9 cellular contexts compared by ENCODE assay signal in the genomic region with DNA sequence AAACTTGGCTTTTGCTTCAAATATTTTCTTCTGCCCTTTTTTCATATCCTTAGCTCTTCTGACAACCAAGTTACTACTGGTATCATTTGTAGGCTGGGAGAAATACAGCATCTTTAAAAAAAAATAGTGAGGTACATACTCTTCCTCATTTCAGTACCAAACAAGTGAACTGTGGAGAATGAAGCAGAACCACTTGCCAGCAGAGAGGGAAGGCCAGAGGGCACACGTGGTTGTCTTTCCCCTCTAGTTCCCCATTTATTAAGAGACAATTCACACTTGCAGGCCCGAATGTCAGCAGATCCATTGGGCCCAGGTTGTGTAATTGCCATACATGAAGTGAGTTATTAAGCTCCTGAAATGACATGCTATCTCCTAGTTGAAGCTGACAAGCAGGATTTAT. TPM values are rescaled to one million over a fixed set of nuclear protein-coding genes. Genes with fewer than 3 reads are reported as not detected.
A peak's percentile ranks its signal among the peaks of the same experiment; 100 is the strongest.
DNase-seq lines count a peak whose midpoint lies in the region; ATAC-seq and TF ChIP-seq lines count a peak whose summit lies in the region.
"Had no signal": no experiment of that assay in that cellular context is flagged by ENCODE, and none has a peak within 500 bp of the region (broad histone marks: within the 10 kb centered on the region; RNA-seq: fewer than 3 reads in every experiment).

No MANE protein-coding gene starts in this region.

- no peaks in the 10 kb centered on the region for H3K9me3 ChIP-seq in PC-9 (ENCODE audit: insufficient read depth, low read depth)

- H3K4me1 ChIP-seq in PC-9 (replicated peaks; ENCODE audit: insufficient read depth) = peaks cover 17% of the 10 kb centered on the region

- H2AFZ ChIP-seq in PC-9 = no peak overlapping the region

- H3K4me3 ChIP-seq in PC-9 = no peak overlapping the region

- no peak overlapping the region for H3K4me2 ChIP-seq in PC-9

- peaks cover 39% of the 10 kb centered on the region for H3K36me3 Mint-ChIP-seq in stimulated activated naive CD8-positive, alpha-beta T cell treated with anti-CD3 and anti-CD28 coated beads, Interleukin-15, Interleukin-2, amounts not matched to agents 100 ng/mL and 50 ng/mL, for 24 hours (ENCODE audit: low read depth)
- H3K36me3 Mint-ChIP-seq in activated naive CD4-positive, alpha-beta T cell treated with anti-CD3 and anti-CD28 coated beads, Interleukin-2, amount 50 U/mL, for 72 hours = peaks cover 42 to 65% of the 10 kb centered on the region in 2 donors

- no peaks in the 10 kb centered on the region for H3K27me3 Mint-ChIP-seq in stimulated activated naive CD8-positive, alpha-beta T cell treated with anti-CD3 and anti-CD28 coated beads, Interleukin-15, Interleukin-2, amounts not matched to agents 100 ng/mL and 50 ng/mL, for 24 hours

- no peak for TF ChIP-seq CTCF in PC-9 (conservative IDR thresholded peaks at IDR 0.05)

- POLR2A ChIA-PET in PC-9 (lab: Charles Lee; ENCODE audit: unreplicated experiment) = no interaction called here

- H4K20me1 ChIP-seq in PC-9 (ENCODE audit: insufficient read depth) = no peaks in the 10 kb centered on the region

- peak overlapping the region; percentile 99 for H3K4me3 Mint-ChIP-seq in stimulated activated naive CD8-positive, alpha-beta T cell treated with anti-CD3 and anti-CD28 coated beads, Interleukin-15, Interleukin-2, amounts not matched to agents 100 ng/mL and 50 ng/mL, for 24 hours

- no peak for DNase-seq in stimulated activated naive CD8-positive, alpha-beta T cell treated with anti-CD3 and anti-CD28 coated beads, Interleukin-15, Interleukin-2, amounts not matched to agents 100 U/mL and 50 U/mL, for 24 hours
- no peak for DNase-seq in activated naive CD4-positive, alpha-beta T cell treated with anti-CD3 and anti-CD28 coated beads, Interleukin-2, amount 50 U/mL, for 72 hours (ENCODE audit: low spot score in 2 of 2)
- DNase-seq in mucosa of gallbladder (ENCODE audit: low spot score) = peak; percentile 51
- no peak for DNase-seq in AG08395 (ENCODE audit: low spot score)
- no peak for DNase-seq in HCEC 1CT
- DNase-seq in PC-9 = no peak
- DNase-seq: activated gamma-delta T cell treated with Interleukin-2 at 50 U/mL for 16 hours had no signal

- H3K27ac ChIP-seq in PC-9 = no peak overlapping the region

- no peaks in the 10 kb centered on the region for H3K27me3 ChIP-seq in PC-9 (ENCODE audit: insufficient read depth, low read depth)

- H3K36me3 ChIP-seq in PC-9 (ENCODE audit: low read depth) = no peaks in the 10 kb centered on the region

- H3K27ac Mint-ChIP-seq in stimulated activated naive CD8-positive, alpha-beta T cell treated with anti-CD3 and anti-CD28 coated beads, Interleukin-15, Interleukin-2, amounts not matched to agents 100 ng/mL and 50 ng/mL, for 24 hours = peak overlapping the region; percentile 97
- H3K27ac Mint-ChIP-seq in activated naive CD4-positive, alpha-beta T cell treated with anti-CD3 and anti-CD28 coated beads, Interleukin-2, amount 50 U/mL, for 72 hours = peak overlapping the region; percentile 7 to 87

- BruUV-seq in PC-9 (replicated peaks; lab: Mats Ljungman, UMichigan) = no TSS peak

- H3K79me2 ChIP-seq in PC-9 (ENCODE audit: low read depth) = peaks cover 13% of the 10 kb centered on the region; the same call in 1 of the 2 replicates

- H3K9me2 ChIP-seq in PC-9 (ENCODE audit: insufficient read depth) = no peaks in the 10 kb centered on the region

- CTCF ChIA-PET in PC-9 (lab: Charles Lee) = no interaction called here

- peaks cover 84% of the 10 kb centered on the region for H3K4me1 Mint-ChIP-seq in stimulated activated naive CD8-positive, alpha-beta T cell treated with anti-CD3 and anti-CD28 coated beads, Interleukin-15, Interleukin-2, amounts not matched to agents 100 ng/mL and 50 ng/mL, for 24 hours (ENCODE audit: low read depth)

- no peaks in the 10 kb centered on the region for H3K9me3 Mint-ChIP-seq in stimulated activated naive CD8-positive, alpha-beta T cell treated with anti-CD3 and anti-CD28 coated beads, Interleukin-15, Interleukin-2, amounts not matched to agents 100 ng/mL and 50 ng/mL, for 24 hours
- no peaks in the 10 kb centered on the region for H3K9me3 Mint-ChIP-seq in activated naive CD4-positive, alpha-beta T cell treated with anti-CD3 and anti-CD28 coated beads, Interleukin-2, amount 50 U/mL, for 72 hours

- H3F3A ChIP-seq in PC-9 (ENCODE audit: insufficient read depth, low read depth) = peaks cover 8% of the 10 kb centered on the region; the same call in 1 of the 2 replicates

- ATAC-seq in stimulated activated naive CD8-positive, alpha-beta T cell treated with anti-CD3 and anti-CD28 coated beads, Interleukin-15, Interleukin-2, amounts not matched to agents 100 U/mL and 50 U/mL, for 24 hours = no peak
- ATAC-seq in activated naive CD4-positive, alpha-beta T cell treated with anti-CD3 and anti-CD28 coated beads, Interleukin-2, amount 50 U/mL, for 72 hours = no peak
- no peak for ATAC-seq in GM21423 (IDR thresholded peaks at IDR 0.05; ENCODE audit: unreplicated experiment)

- intact Hi-C loops in PC-9 (cut with micrococcal nuclease; ENCODE audit: unreplicated experiment) = no loop called here

RNA-seq across cellular contexts. Expression of gene SUSD6, which starts 3.2 kb away (rescaled TPM):
- 10 to 100 TPM; 54.1 to 98.6 TPM for total RNA-seq in activated naive CD4-positive, alpha-beta T cell treated with anti-CD3 and anti-CD28 coated beads, Interleukin-2, amount 50 U/mL, for 72 hours
- total RNA-seq in mucosa of gallbladder (85.1 TPM), PC-9 (2021) (24.1 and 43.3 TPM in 2 replicates)

RNA-seq across cellular contexts. Expression of gene CCDC177, which starts 39.9 kb away (rescaled TPM):
- total RNA-seq in activated naive CD4-positive, alpha-beta T cell treated with anti-CD3 and anti-CD28 coated beads, Interleukin-2, amount 50 U/mL, for 72 hours = not detected
- total RNA-seq in mucosa of gallbladder = not detected
- not detected in 2 replicates for total RNA-seq in PC-9 (2021)
